ENCODE assay signal across 27 cellular contexts in genomic region chr7:99115379-99115778, GRCh38.
"Had no signal": no experiment of that assay in that cellular context is flagged by ENCODE, and none has a peak within 500 bp of the region (broad histone marks: within the 10 kb centered on the region; RNA-seq: fewer than 3 reads in every experiment).

No MANE protein-coding gene starts in this region.

- H3K9me3 ChIP-seq: esophagus muscularis mucosa, sigmoid colon had no signal

- H3K27me3 Mint-ChIP-seq: activated CD8-positive, alpha-beta T cell treated with anti-CD3 and anti-CD28 coated beads for 36 hours; activated naive CD4-positive, alpha-beta T cell treated with anti-CD3 and anti-CD28 coated beads, Interleukin-2, amount 50 U/mL, for 24 hours; central memory CD8-positive, alpha-beta T cell; naive B cell; stimulated activated memory B cell treated with anti-CD40 and anti-IgM and Interleukin-4, amounts not matched to agents 10 μg/mL and 1 μg/mL and 100 μg/mL, for 72 hours; stimulated activated naive CD8-positive, alpha-beta T cell treated with anti-CD3 and anti-CD28 coated beads, Interleukin-15, amount 100 ng/mL, for 72 hours had no signal

- H2AFZ ChIP-seq: parathyroid adenoma had no signal

- H3K4me3 Mint-ChIP-seq: activated CD8-positive, alpha-beta T cell treated with anti-CD3 and anti-CD28 coated beads for 36 hours; activated naive CD4-positive, alpha-beta T cell treated with anti-CD3 and anti-CD28 coated beads, Interleukin-2, amount 50 U/mL, for 24 hours; central memory CD8-positive, alpha-beta T cell; mesothelial cell of epicardium; neural crest cell; stimulated activated memory B cell treated with anti-CD40 and anti-IgM and Interleukin-4, amounts not matched to agents 10 μg/mL and 1 μg/mL and 100 μg/mL, for 72 hours; stimulated activated naive CD8-positive, alpha-beta T cell treated with anti-CD3 and anti-CD28 coated beads, Interleukin-15, amount 100 ng/mL, for 72 hours; T-helper 1 cell treated with Interleukin-12 subunit alpha and Interleukin-12 subunit beta and Interleukin-4 antibody, amounts not matched to agents 30 μg/mL and 1 μg/mL, for 36 hours had no signal

- H3K4me3 ChIP-seq: esophagus muscularis mucosa, heart right ventricle, psoas muscle, sigmoid colon, tibial nerve had no signal

- H3K9me3 Mint-ChIP-seq: activated naive CD4-positive, alpha-beta T cell treated with anti-CD3 and anti-CD28 coated beads, Interleukin-2, amount 50 U/mL, for 24 hours; central memory CD8-positive, alpha-beta T cell had no signal

- H3K36me3 ChIP-seq: esophagus muscularis mucosa had no signal

- H3K27ac Mint-ChIP-seq: activated CD8-positive, alpha-beta T cell treated with anti-CD3 and anti-CD28 coated beads for 36 hours; activated T-helper 2 cell treated with anti-CD3 and anti-CD28 coated beads, Interferon-gamma antibody, Interleukin-2, Interleukin-4, amounts not matched to agents 10 μg/mL and 5 μg/mL and 100 μg/mL, durations not matched to agents 14 hours and 24 hours and 36 hours; mesothelial cell of epicardium; naive B cell; stimulated activated memory B cell treated with anti-CD40 and anti-IgM and Interleukin-4, amounts not matched to agents 10 μg/mL and 1 μg/mL and 100 μg/mL, for 72 hours; stimulated activated naive CD8-positive, alpha-beta T cell treated with anti-CD3 and anti-CD28 coated beads, Interleukin-15, amount 100 ng/mL, for 72 hours; T-helper 1 cell treated with Interleukin-12 subunit alpha and Interleukin-12 subunit beta and Interleukin-4 antibody, amounts not matched to agents 30 μg/mL and 1 μg/mL, for 36 hours had no signal

- H3K9ac ChIP-seq: parathyroid adenoma had no signal

- H3K27me3 ChIP-seq: esophagus muscularis mucosa, foreskin keratinocyte, heart right ventricle, sigmoid colon, tibial nerve had no signal

- ATAC-seq: activated CD8-positive, alpha-beta T cell treated with anti-CD3 and anti-CD28 coated beads for 36 hours; foreskin keratinocyte; psoas muscle; stimulated activated memory B cell treated with anti-CD40 and anti-IgM and Interleukin-4, amounts not matched to agents 10 μg/mL and 1 μg/mL and 100 μg/mL, for 72 hours; stimulated activated naive CD8-positive, alpha-beta T cell treated with anti-CD3 and anti-CD28 coated beads, Interleukin-15, amount 100 ng/mL, for 72 hours had no signal

- DNase-seq: activated CD4-positive, alpha-beta T cell treated with anti-CD3 and anti-CD28 coated beads, Interleukin-2, amount 50 U/mL, for 1 hour; activated CD4-positive, CD25-positive, alpha-beta regulatory T cell treated with anti-CD3 and anti-CD28 coated beads, Interleukin-2, amount 50 U/mL, for 72 hours; activated CD8-positive, alpha-beta T cell treated with anti-CD3 and anti-CD28 coated beads for 36 hours; anterior cingulate cortex; dermis blood vessel endothelial cell; effector CD4-positive, alpha-beta T cell; foreskin keratinocyte; heart right ventricle; naive B cell; nucleus accumbens; psoas muscle; sigmoid colon; small intestine; stimulated activated CD4-positive, alpha-beta T cell treated with anti-CD3 and anti-CD28 coated beads, Interleukin-4, amount 100 ng/mL, for 24 hours; stimulated activated naive CD8-positive, alpha-beta T cell treated with anti-CD3 and anti-CD28 coated beads, Interleukin-15, amount 100 ng/mL, for 72 hours; T-helper 9 cell had no signal

- H3K27ac ChIP-seq: esophagus muscularis mucosa, foreskin keratinocyte, heart right ventricle, parathyroid adenoma, psoas muscle, sigmoid colon, tibial nerve, VCaP had no signal
